In the genomic region with DNA sequence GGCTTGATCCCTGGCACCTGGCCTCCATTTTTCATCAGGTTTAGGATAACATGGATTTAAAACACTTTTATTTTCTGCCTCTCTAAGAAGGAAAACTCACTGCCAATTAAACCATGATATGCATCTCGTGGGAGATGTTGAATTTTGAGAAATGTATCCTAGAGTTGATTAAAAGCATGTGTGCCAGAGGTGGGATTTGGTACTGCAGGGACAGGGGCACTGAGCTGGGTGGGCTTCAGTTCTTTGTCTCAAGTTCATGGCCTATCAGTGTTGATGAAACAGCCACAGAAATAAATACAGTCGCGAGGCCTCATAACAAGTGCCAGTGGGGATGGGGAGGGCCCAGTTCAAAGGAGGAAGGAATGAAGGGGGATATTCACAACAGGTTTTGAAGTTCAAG, we compare ENCODE assay signal across 19 cellular contexts.
"Had no signal": no experiment of that assay in that cellular context is flagged by ENCODE, and none has a peak within 500 bp of the region (broad histone marks: within the 10 kb centered on the region; RNA-seq: fewer than 3 reads in every experiment).

No MANE protein-coding gene starts in this region.

- H3K4me3 ChIP-seq: adrenal gland, heart right ventricle, suprapubic skin had no signal

- H3K4me1 Mint-ChIP-seq: memory B cell; naive thymus-derived CD4-positive, alpha-beta T cell had no signal

- H3K27me3 Mint-ChIP-seq: memory B cell; naive thymus-derived CD4-positive, alpha-beta T cell; stimulated activated naive CD8-positive, alpha-beta T cell treated with anti-CD3 and anti-CD28 coated beads, Interleukin-15, Interleukin-2, amounts not matched to agents 100 ng/mL and 50 ng/mL, for 24 hours had no signal

- H3K27me3 ChIP-seq: adrenal gland, heart right ventricle, suprapubic skin had no signal

- H3K4me3 Mint-ChIP-seq: immature natural killer cell; memory B cell; naive thymus-derived CD4-positive, alpha-beta T cell; stimulated activated naive CD8-positive, alpha-beta T cell treated with anti-CD3 and anti-CD28 coated beads, Interleukin-15, Interleukin-2, amounts not matched to agents 100 ng/mL and 50 ng/mL, for 24 hours had no signal

- H3K9me3 ChIP-seq: adrenal gland, heart right ventricle, suprapubic skin had no signal

- H3K27ac Mint-ChIP-seq: memory B cell; stimulated activated naive CD8-positive, alpha-beta T cell treated with anti-CD3 and anti-CD28 coated beads, Interleukin-15, Interleukin-2, amounts not matched to agents 100 ng/mL and 50 ng/mL, for 24 hours had no signal

- ATAC-seq: esophagus mucosa; heart right ventricle; left ventricle myocardium superior; naive thymus-derived CD4-positive, alpha-beta T cell had no signal

- DNase-seq: activated CD4-positive, CD25-positive, alpha-beta regulatory T cell treated with anti-CD3 and anti-CD28 coated beads, Interleukin-2, amount 50 U/mL, for 72 hours; activated CD8-positive, alpha-beta memory T cell treated with anti-CD3 and anti-CD28 coated beads for 24 hours; activated CD8-positive, alpha-beta memory T cell treated with anti-CD3 and anti-CD28 coated beads, Interleukin-2, amount 50 U/mL, for 48 hours; activated effector memory CD4-positive, alpha-beta T cell treated with Interleukin-2 at 50 U/mL for 16 hours; activated naive CD4-positive, alpha-beta T cell treated with anti-CD3 and anti-CD28 coated beads, Interleukin-2, amount 50 U/mL, for 16 hours; activated T-cell treated with anti-CD3 and anti-CD28 coated beads, Interleukin-2, amount 50 U/mL, for 48 hours; adrenal gland; cerebellar nuclear complex; cortex of kidney; heart right ventricle; immature natural killer cell; left ventricle myocardium superior; naive thymus-derived CD4-positive, alpha-beta T cell; retina; trophoblast cell had no signal

- H3K4me1 ChIP-seq: heart right ventricle, suprapubic skin had no signal

- H3K27ac ChIP-seq: adrenal gland, heart right ventricle, suprapubic skin had no signal

- H3K9me3 Mint-ChIP-seq: immature natural killer cell; memory B cell; naive thymus-derived CD4-positive, alpha-beta T cell; stimulated activated naive CD8-positive, alpha-beta T cell treated with anti-CD3 and anti-CD28 coated beads, Interleukin-15, Interleukin-2, amounts not matched to agents 100 ng/mL and 50 ng/mL, for 24 hours had no signal
